23 cellular contexts compared by ENCODE assay signal in the genomic region with DNA sequence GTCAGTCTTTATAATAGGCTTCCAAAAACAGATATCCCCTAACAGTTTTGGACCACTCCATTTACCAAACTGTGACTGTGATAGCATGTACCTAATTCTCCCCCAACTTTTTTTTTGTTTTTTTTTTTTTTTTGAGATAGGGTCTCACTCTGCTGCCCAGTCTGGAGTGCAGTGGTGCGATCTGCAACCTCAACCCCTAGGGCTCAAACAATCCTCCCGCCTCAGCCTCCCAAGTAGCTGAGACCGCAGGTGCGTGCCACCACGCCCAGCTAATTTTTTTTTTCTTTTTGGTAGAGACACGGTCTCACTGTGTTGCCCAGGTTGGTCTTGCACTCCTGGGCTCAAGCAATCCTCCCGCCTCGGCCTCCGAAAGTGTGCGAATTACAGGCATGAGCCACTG. TPM values are rescaled to one million over a fixed set of nuclear protein-coding genes. Genes with fewer than 3 reads are reported as not detected.
DNase-seq lines count a peak whose midpoint lies in the region; ATAC-seq, FAIRE-seq and TF ChIP-seq lines count a peak whose summit lies in the region.
"Had no signal": no experiment of that assay in that cellular context is flagged by ENCODE, and none has a peak within 500 bp of the region (broad histone marks: within the 10 kb centered on the region; RNA-seq: fewer than 3 reads in every experiment).

No MANE protein-coding gene starts in this region.

- no peaks in the 10 kb centered on the region for H3K9me3 Mint-ChIP-seq in activated T-helper 17 cell treated with anti-CD3 and anti-CD28 coated beads, Interleukin-2, amount 50 U/mL, for 72 hours
- H3K9me3 Mint-ChIP-seq: CD4-positive, alpha-beta T cell; CD8-positive, alpha-beta T cell had no signal

- CTCF ChIA-PET in HepG2 (lab: Yijun Ruan, JAX; ENCODE audit: low intra/inter-chr PET ratio, low total read pairs) = no interaction called here
- CTCF ChIA-PET in H1 (lab: Charles Lee; ENCODE audit: partially characterized antibody) = no interaction called here

- no peak overlapping the region for H2BK20ac ChIP-seq in H1 (ENCODE audit: low read length)

- H4K20me1 ChIP-seq in HepG2 (ENCODE audit: insufficient read depth, low read length) (no peaks in the 10 kb centered on the region), H1 (replicated peaks in 1 of 2; ENCODE audit: control insufficient read depth in 1 of 2, insufficient read depth in 2 of 2, low read length in 2 of 2) (no peaks in the 10 kb centered on the region)

- H3K79me2 ChIP-seq in HepG2 (ENCODE audit: insufficient read depth, low read length) (no peaks in the 10 kb centered on the region), H1 (ENCODE audit: control insufficient read depth in 1 of 2, insufficient read depth in 2 of 2, low read length in 2 of 2) (peaks cover 0 to 3% of the 10 kb centered on the region in 2 experiments; a peak in 1 of 4 replicates)

- no peak overlapping the region for H3K18ac ChIP-seq in H1 (ENCODE audit: extremely low read depth, low read length)

- no peak for DNase-seq in HepG2 (ENCODE audit: low spot score)
- DNase-seq in right lobe of liver = no peak
- no peak for DNase-seq in H1 (ENCODE audit: low read depth in 1 of 2, low spot score in 2 of 2)
- DNase-seq in NCI-H1417 treated with DMSO at 0.1 percent for 48 hours (lab: John Stamatoyannopoulos, UW) = no peak
- DNase-seq in RCC 7860 (ENCODE audit: low spot score) = no peak
- DNase-seq: AML-193; Caco-2; Calu3; CD4-positive, alpha-beta T cell; CD8-positive, alpha-beta T cell; DMS79 treated with DMSO at 0.1 percent for 48 hours; GF-D8 had no signal

- ATAC-seq in HepG2 (no peak), right lobe of liver (no peak)
- ATAC-seq in activated T-helper 17 cell treated with anti-CD3 and anti-CD28 coated beads, Interleukin-2, amount 50 U/mL, for 72 hours (replicated peaks) = no peak
- ATAC-seq: A549; CD8-positive, alpha-beta T cell; GM12878 had no signal

- H3K14ac ChIP-seq in H1 (ENCODE audit: insufficient read length) = no peak overlapping the region

- no peaks in the 10 kb centered on the region for H3K4me1 ChIP-seq in HepG2 (ENCODE audit: insufficient read depth, low read length)
- H3K4me1 ChIP-seq in right lobe of liver = no peaks in the 10 kb centered on the region
- peaks cover 6 to 17% (median 8%) of the 10 kb centered on the region in 4 experiments; a peak in 5 of 7 replicates for H3K4me1 ChIP-seq in H1 (replicated peaks in 1 of 4; ENCODE audit: control insufficient read depth in 3 of 4, insufficient read depth in 4 of 4, low read length in 3 of 4)
- H3K4me1 ChIP-seq: A549, Caco-2 had no signal

- no peaks in the 10 kb centered on the region for H3K4me1 Mint-ChIP-seq in activated T-helper 17 cell treated with anti-CD3 and anti-CD28 coated beads, Interleukin-2, amount 50 U/mL, for 72 hours
- H3K4me1 Mint-ChIP-seq: B cell had no signal

- H3K27me3 ChIP-seq in HepG2 (ENCODE audit: control insufficient read depth in 1 of 2, insufficient read depth in 2 of 2, low read length in 2 of 2) (no peaks in the 10 kb centered on the region), right lobe of liver (no peaks in the 10 kb centered on the region), H1 (replicated peaks in 1 of 4; ENCODE audit: control insufficient read depth in 3 of 4, extremely low read depth in 1 of 4, insufficient read depth in 3 of 4, low read length in 3 of 4) (no peaks in the 10 kb centered on the region)
- H3K27me3 ChIP-seq: BLaER1 treated with 17β-estradiol and CSF1 and Interleukin-3, amounts not matched to agents 10 nM and 100 nM had no signal

- no peak overlapping the region for H4K5ac ChIP-seq in H1 (ENCODE audit: insufficient read length, low read depth, low read length)

- no peak overlapping the region for H2BK15ac ChIP-seq in H1 (ENCODE audit: low read length)

- H3K4me3 ChIP-seq in HepG2 (replicated peaks in 1 of 3; ENCODE audit: insufficient read depth in 1 of 3, low read depth in 2 of 3, low read length in 3 of 3) = no peak overlapping the region
- no peak overlapping the region for H3K4me3 ChIP-seq in right lobe of liver
- no peak overlapping the region for H3K4me3 ChIP-seq in H1 (ENCODE audit: extremely low read depth in 1 of 4, insufficient read depth in 2 of 4, low read depth in 3 of 4, low read length in 4 of 4)
- H3K4me3 ChIP-seq: A549; BLaER1 treated with 17β-estradiol and CSF1 and Interleukin-3, amounts not matched to agents 10 nM and 100 nM; GM12878 had no signal

- TF ChIP-seq CTCF in HepG2 (CRISPR knock-in tag; IDR thresholded peaks at IDR 0.05) (no peak), right lobe of liver (IDR thresholded peaks at IDR 0.05) (no peak), H1 (IDR thresholded peaks at IDR 0.05; ENCODE audit: control extremely low read depth in 1 of 3, insufficient read depth in 1 of 3, low read depth in 1 of 3, low read length in 3 of 3) (no peak)

- no peak overlapping the region for H3K56ac ChIP-seq in H1 (replicated peaks; ENCODE audit: insufficient read length, low read depth, low read length)

- H2BK5ac ChIP-seq in H1 (ENCODE audit: low read depth, low read length) = no peak overlapping the region

- 97% methylated on average over 10 of the region's 10 CpGs for WGBS in HepG2 (ENCODE audit: low lambda C conversion rate)
- WGBS in right lobe of liver (ENCODE audit: insufficient coverage, low coverage, low lambda C conversion rate, missing lambda C conversion rate) = 99% methylated on average over 10 of the region's 10 CpGs
- WGBS in H1 (ENCODE audit: extremely low coverage in 1 of 2, insufficient coverage in 1 of 2, insufficient read length in 1 of 2, insufficient replicate concordance in 2 of 2, low coverage in 1 of 2, low lambda C conversion rate in 2 of 2, missing lambda C conversion rate in 1 of 2), 2 experiments = 96% methylated on average over 9 of the region's 10 CpGs; no CpG with 5 or more reads in 1 of the 2 experiments

- no peak overlapping the region for H4K91ac ChIP-seq in H1 (replicated peaks; ENCODE audit: insufficient read length, low read length)

- TF ChIP-seq POLR2A in HepG2 (IDR thresholded peaks at IDR 0.05; ENCODE audit: insufficient read depth in 1 of 2, low read depth in 2 of 2, low read length in 2 of 2) (no peak), right lobe of liver (IDR thresholded peaks at IDR 0.05) (no peak), H1 (IDR thresholded peaks at IDR 0.05; ENCODE audit: control extremely low read depth in 1 of 2, low read depth in 2 of 2, low read length in 2 of 2) (no peak)

- H3K27ac ChIP-seq in HepG2 (ENCODE audit: extremely low read length, insufficient read depth, low read length) (no peak overlapping the region), right lobe of liver (no peak overlapping the region), H1 (ENCODE audit: low read depth, low read length) (no peak overlapping the region)
- H3K27ac ChIP-seq: 22Rv1; A549; BLaER1 treated with 17β-estradiol and CSF1 and Interleukin-3, amounts not matched to agents 10 nM and 100 nM; C4-2B had no signal

- H2BK12ac ChIP-seq in H1 (ENCODE audit: low read depth, low read length) = no peak overlapping the region

- H3K36me3 ChIP-seq in HepG2 (replicated peaks in 1 of 2; ENCODE audit: control insufficient read depth in 1 of 2, insufficient read depth in 2 of 2, low read length in 2 of 2) (peaks cover 14 to 67% of the 10 kb centered on the region in 2 experiments), right lobe of liver (peaks cover 0 to 20% (median 13%) of the 10 kb centered on the region in 4 donors), H1 (ENCODE audit: control insufficient read depth in 2 of 4, insufficient read depth in 4 of 4, low read length in 3 of 4) (peaks cover 3 to 17% (median 6%) of the 10 kb centered on the region in 4 experiments; a peak in 7 of 8 replicates)

- no peak overlapping the region; the same call in 1 of the 2 replicates for H4K8ac ChIP-seq in H1 (ENCODE audit: extremely low read depth, insufficient read depth, low read length)

- no peak overlapping the region for H3K23ac ChIP-seq in H1 (ENCODE audit: insufficient read length)

- no peak overlapping the region for H2AFZ ChIP-seq in HepG2 (ENCODE audit: low read length)
- H2AFZ ChIP-seq in H1 (ENCODE audit: low read length) = no peak overlapping the region

- H3K36me3 Mint-ChIP-seq in activated T-helper 17 cell treated with anti-CD3 and anti-CD28 coated beads, Interleukin-2, amount 50 U/mL, for 72 hours (ENCODE audit: low read depth) = peaks cover 78% of the 10 kb centered on the region

- H3K9me3 ChIP-seq in HepG2 (ENCODE audit: low read length) (no peaks in the 10 kb centered on the region), right lobe of liver (no peaks in the 10 kb centered on the region), H1 (ENCODE audit: insufficient read depth in 2 of 2, low read depth in 1 of 2, low read length in 1 of 2) (no peaks in the 10 kb centered on the region)
- H3K9me3 ChIP-seq: A549; BLaER1 treated with 17β-estradiol and CSF1 and Interleukin-3, amounts not matched to agents 10 nM and 100 nM; Caco-2 had no signal

- FAIRE-seq in HepG2 (lab: Jason Lieb, UNC) (no peak), H1 (lab: Jason Lieb, UNC) (no peak), RCC 7860 (lab: Jason Lieb, UNC) (no peak)
- FAIRE-seq: A549, D721Med, GM12878, GM12892, GM18507, GM19239 had no signal

- no peak overlapping the region for H2AK5ac ChIP-seq in H1 (ENCODE audit: low read depth, low read length)

- POLR2A ChIA-PET in HepG2 (lab: Yijun Ruan, JAX) (interaction anchor here (0.6 kb wide), 1 partner anchor 732 kb away, joined by 3 read pairs; no protein-coding TSS in a partner anchor), H1 (lab: Charles Lee; ENCODE audit: partially characterized antibody) (interaction anchor here (0.7 kb wide), 1 partner anchor 41 kb away, joined by 3 read pairs; no protein-coding TSS in a partner anchor)

- TF ChIP-seq RAD21 in HepG2 (CRISPR knock-in tag; IDR thresholded peaks at IDR 0.05) (no peak), H1 (IDR thresholded peaks at IDR 0.05 in 1 of 2, conservative IDR thresholded peaks at IDR 0.05 in 1 of 2; ENCODE audit: low read depth in 2 of 2, low read length in 2 of 2) (no peak)

- no peak overlapping the region for H3K4me2 ChIP-seq in HepG2 (ENCODE audit: low read depth, low read length)
- H3K4me2 ChIP-seq in H1 (ENCODE audit: insufficient read depth in 1 of 2, low read depth in 2 of 2, low read length in 2 of 2) = no peak overlapping the region
- H3K4me2 ChIP-seq: A549; BLaER1 treated with 17β-estradiol and CSF1 and Interleukin-3, amounts not matched to agents 10 nM and 100 nM had no signal

- H3K27ac Mint-ChIP-seq in activated T-helper 17 cell treated with anti-CD3 and anti-CD28 coated beads, Interleukin-2, amount 50 U/mL, for 72 hours = peak overlapping the region; percentile 10
- H3K27ac Mint-ChIP-seq: B cell; CD4-positive, alpha-beta T cell; CD8-positive, alpha-beta T cell had no signal

- no peak overlapping the region for H3K4ac ChIP-seq in H1 (replicated peaks; ENCODE audit: insufficient read length, low read depth, low read length)

- in situ Hi-C loops in HepG2 (cut with HindIII; ENCODE audit: extremely low pct_ligation_motif_present, low pct_unique_long_range_greater_than_20kb) = no loop called here

- H3K9ac ChIP-seq in HepG2 (ENCODE audit: insufficient read depth, low read depth, low read length) (no peak overlapping the region), H1 (replicated peaks in 1 of 4; ENCODE audit: extremely low read depth in 1 of 4, low read depth in 3 of 4, low read length in 3 of 4) (no peak overlapping the region)
- H3K9ac ChIP-seq: BLaER1 treated with 17β-estradiol and CSF1 and Interleukin-3, amounts not matched to agents 10 nM and 100 nM had no signal

- TF ChIP-seq EP300 in HepG2 (IDR thresholded peaks at IDR 0.05; ENCODE audit: low read depth in 2 of 2, low read length in 2 of 2) (no peak), HepG2 (CRISPR knock-in tag; IDR thresholded peaks at IDR 0.05; ENCODE audit: borderline replicate concordance) (no peak), H1 (IDR thresholded peaks at IDR 0.05; ENCODE audit: borderline replicate concordance in 1 of 2, low read depth in 2 of 2, low read length in 2 of 2) (no peak)

- no peaks in the 10 kb centered on the region for H3K27me3 Mint-ChIP-seq in activated T-helper 17 cell treated with anti-CD3 and anti-CD28 coated beads, Interleukin-2, amount 50 U/mL, for 72 hours
- H3K27me3 Mint-ChIP-seq: B cell; CD4-positive, alpha-beta T cell had no signal

- intact Hi-C loops in HepG2 (cut with micrococcal nuclease; ENCODE audit: unreplicated experiment) = no loop called here
- intact Hi-C loops in right lobe of liver (cut with DNase I) = no loop called here

- BruUV-seq in HepG2 (replicated peaks; lab: Mats Ljungman, UMichigan) = no TSS peak

- H3K79me1 ChIP-seq in H1 (ENCODE audit: low read depth, low read length) = no peaks in the 10 kb centered on the region

- H2BK120ac ChIP-seq in H1 (replicated peaks; ENCODE audit: low read depth, low read length) = no peak overlapping the region

- no peaks in the 10 kb centered on the region for H3K23me2 ChIP-seq in H1 (ENCODE audit: low read depth, low read length)

- H3K4me3 Mint-ChIP-seq in activated T-helper 17 cell treated with anti-CD3 and anti-CD28 coated beads, Interleukin-2, amount 50 U/mL, for 72 hours = no peak overlapping the region
- H3K4me3 Mint-ChIP-seq: B cell; CD4-positive, alpha-beta T cell; CD8-positive, alpha-beta T cell had no signal

RNA-seq across cellular contexts. Expression of a gene that starts 52.9 kb away (rescaled TPM):
- total RNA-seq in HepG2 (2016; rRNA removed; fragmentation: Illumina TruSeq; extraction: Trizol) (38.5 and 49.1 TPM in 2 replicates), right lobe of liver (10 to 100 TPM; 12.6 to 21.6 (median 13.6) TPM)
- 35.6 and 38.1 TPM in 2 replicates for total RNA-seq in HepG2 (2016; cell fraction: cytosol; rRNA removed; fragmentation: Illumina TruSeq; extraction: Trizol; ENCODE audit: low read depth)
- total RNA-seq in HepG2 (2016; cell fraction: insoluble cytoplasmic fraction; rRNA removed; fragmentation: Illumina TruSeq; extraction: Trizol) = 34.9 and 46.6 TPM in 2 replicates
- total RNA-seq in HepG2 (2016; cell fraction: membrane; rRNA removed; fragmentation: Illumina TruSeq; extraction: Trizol) = 30.1 and 35.1 TPM in 2 replicates
- 98.0 and 100 TPM in 2 replicates for total RNA-seq in HepG2 (2016; cell fraction: nucleus; rRNA removed; fragmentation: Illumina TruSeq; extraction: Trizol)
- polyA plus RNA-seq in HepG2 (2011; rRNA removed) (62.9 and 71.8 TPM in 2 replicates), H1 (2011; rRNA removed) (9.9 and 16.6 TPM in 2 replicates)
- polyA plus RNA-seq in HepG2 (2011; cell fraction: cytosol; rRNA removed) = 13.1 and 19.3 TPM in 2 replicates
- polyA plus RNA-seq in HepG2 (2011; cell fraction: nucleus; rRNA removed) = 111 and 115 TPM in 2 replicates
- 37.1 and 46.7 TPM in 2 replicates for polyA plus RNA-seq in HepG2 (2012)
- polyA plus RNA-seq in HepG2 (2016; cell fraction: cytosol; fragmentation: Illumina TruSeq; extraction: Trizol; ENCODE audit: low read depth) = 2.3 and 2.8 TPM in 2 replicates
- polyA plus RNA-seq in HepG2 (2016; cell fraction: insoluble cytoplasmic fraction; fragmentation: Illumina TruSeq; extraction: Trizol; ENCODE audit: low read depth) = 20.9 and 25.4 TPM in 2 replicates
- 5.5 and 7.5 TPM in 2 replicates for polyA plus RNA-seq in HepG2 (2016; cell fraction: membrane; fragmentation: Illumina TruSeq; extraction: Trizol; ENCODE audit: low read depth)
- 112 and 115 TPM in 2 replicates for polyA plus RNA-seq in HepG2 (2016; cell fraction: nucleus; fragmentation: Illumina TruSeq; extraction: Trizol; ENCODE audit: insufficient read depth, low read depth)
- 48.6 and 51.6 TPM in 2 replicates for polyA minus RNA-seq in HepG2 (2011; rRNA and poly(A)+ RNA removed; ENCODE audit: low replicate concordance)
- polyA minus RNA-seq in HepG2 (2011; cell fraction: cytosol; rRNA and poly(A)+ RNA removed) = 23.2 and 29.9 TPM in 2 replicates
- polyA minus RNA-seq in HepG2 (2011; cell fraction: nucleus; rRNA and poly(A)+ RNA removed) = 236 and 239 TPM in 2 replicates
- 10 to 100 TPM; 33.1 to 40.1 TPM for total RNA-seq in activated T-helper 17 cell treated with anti-CD3 and anti-CD28 coated beads, Interleukin-2, amount 50 U/mL, for 72 hours
- 29.2 and 34.3 TPM in 2 replicates for total RNA-seq in H1 (2021; fragmentation: NEBNext Ultra II Directional; extraction: Animal tissue kit (Norgen Biotek cat#: 25700))
- polyA plus RNA-seq in H1 (2011; cell fraction: cytosol; rRNA removed) = 18.8 TPM
- polyA plus RNA-seq in H1 (2011; cell fraction: nucleus; rRNA removed) = 36.1 TPM
- polyA plus RNA-seq in H1 (2012, experiment 1 of 2) = 21.7 to 33.1 TPM (median 23.2 TPM) in 4 replicates
- polyA plus RNA-seq in H1 (2012, experiment 2 of 2) = 1.6 TPM
- 33.4 TPM for polyA plus RNA-seq in H1 (2013, experiment 1 of 2)
- 30.1 TPM for polyA plus RNA-seq in H1 (2013, experiment 2 of 2)
- 44.2 and 55.4 TPM in 2 replicates for polyA minus RNA-seq in H1 (2011; rRNA and poly(A)+ RNA removed)
- polyA minus RNA-seq in H1 (2011; cell fraction: cytosol; rRNA and poly(A)+ RNA removed) = 14.9 TPM
- polyA minus RNA-seq in H1 (2011; cell fraction: nucleus; rRNA and poly(A)+ RNA removed) = 113 TPM
